Comparison of ENCODE assay signal across 8 cellular contexts in the genomic region with DNA sequence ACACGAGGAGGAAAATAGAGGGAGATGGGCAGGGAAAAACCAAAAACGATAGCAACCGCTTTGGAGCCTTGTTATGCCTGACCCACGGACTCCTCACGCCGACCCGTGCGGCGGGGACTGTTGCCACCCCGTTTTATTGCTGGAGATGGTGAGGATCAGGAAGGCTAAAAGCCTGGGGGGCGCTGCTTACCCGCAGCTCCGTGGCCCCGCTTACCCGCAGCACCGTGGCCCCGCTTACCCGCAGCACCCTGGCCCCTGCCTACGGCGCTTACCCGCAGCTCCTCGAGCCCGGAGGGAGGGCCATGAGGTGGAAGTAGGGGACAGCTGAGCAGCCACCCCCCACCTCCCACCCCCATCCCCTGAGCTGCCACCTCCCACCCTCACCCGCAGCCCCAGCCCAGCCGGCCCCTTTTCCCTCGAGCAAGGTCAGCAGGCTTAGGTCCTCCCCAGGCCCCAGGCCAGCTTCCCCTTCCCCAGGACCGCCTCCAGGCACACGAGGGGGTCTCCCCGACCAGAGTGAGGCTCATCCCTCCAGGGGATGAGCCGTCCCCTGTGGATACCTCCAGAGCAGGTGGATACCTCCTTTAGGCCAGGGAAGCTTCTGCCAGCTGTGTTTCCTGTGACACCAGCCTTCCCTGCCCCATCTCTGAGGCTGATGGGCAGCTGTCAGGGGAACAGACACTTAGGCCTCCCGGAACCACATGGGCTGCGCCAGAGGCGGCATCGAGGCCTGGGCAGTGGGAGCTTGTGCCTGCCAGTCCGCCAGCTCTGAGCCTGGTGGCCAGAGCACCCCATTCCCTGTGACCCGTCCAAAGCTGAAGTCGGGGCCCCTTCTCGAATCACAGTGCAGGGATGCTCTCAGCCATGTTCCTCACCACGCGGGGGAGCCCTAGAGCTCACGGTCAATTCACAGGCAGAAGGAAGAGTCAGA.
DNase-seq lines count a peak whose midpoint lies in the region; ATAC-seq and TF ChIP-seq lines count a peak whose summit lies in the region.

No MANE protein-coding gene starts in this region.

- H3K9ac ChIP-seq in Loucy (ENCODE audit: low read depth, low read length, poor library complexity, severe bottlenecking) (no peak overlapping the region), colonic mucosa (ENCODE audit: low read depth in 2 of 2, low read length in 2 of 2) (no peak overlapping the region)

- no peaks in the 10 kb centered on the region for H3K9me3 Mint-ChIP-seq in stimulated activated effector memory CD8-positive, alpha-beta T cell treated with anti-CD3 and anti-CD28 coated beads, Interleukin-12 subunit alpha, Interleukin-12 subunit beta, amount 100 ng/mL, for 72 hours

- H3K4me3 Mint-ChIP-seq in stimulated activated effector memory CD8-positive, alpha-beta T cell treated with anti-CD3 and anti-CD28 coated beads, Interleukin-12 subunit alpha, Interleukin-12 subunit beta, amount 100 ng/mL, for 72 hours: peak overlapping the region; percentile 45

- H3K27me3 ChIP-seq in Loucy (ENCODE audit: insufficient read depth, low read length, poor library complexity, severe bottlenecking): no peaks in the 10 kb centered on the region
- peaks cover 39% of the 10 kb centered on the region for H3K27me3 ChIP-seq in colonic mucosa
- H3K27me3 ChIP-seq in muscle layer of duodenum (ENCODE audit: low read depth, low read length): peaks cover 27% of the 10 kb centered on the region

- H2AFZ ChIP-seq in Loucy (ENCODE audit: low read length): 0 out of 2 replicates have a peak overlapping the region, but pooled peaks have one; percentile 77

- H3K9me3 ChIP-seq in Loucy (ENCODE audit: insufficient read depth, low read depth, low read length) (no peaks in the 10 kb centered on the region), colonic mucosa (no peaks in the 10 kb centered on the region), muscle layer of duodenum (ENCODE audit: control insufficient read depth in 1 of 2, low read length in 2 of 2) (no peaks in the 10 kb centered on the region)

- H3K4me1 Mint-ChIP-seq in stimulated activated effector memory CD8-positive, alpha-beta T cell treated with anti-CD3 and anti-CD28 coated beads, Interleukin-12 subunit alpha, Interleukin-12 subunit beta, amount 100 ng/mL, for 72 hours: peaks cover 22% of the 10 kb centered on the region

- DNase-seq in EL: peak; percentile 53
- DNase-seq in activated CD4-positive, alpha-beta T cell treated with anti-CD3 and anti-CD28 coated beads for 4 hours: peak; percentile 73 to 83
- peak; percentile 81 for DNase-seq in colonic mucosa
- DNase-seq in stimulated activated effector memory CD8-positive, alpha-beta T cell treated with anti-CD3 and anti-CD28 coated beads, Interleukin-12 subunit alpha, Interleukin-12 subunit beta, amount 100 ng/mL, for 72 hours (ENCODE audit: low spot score in 2 of 2): peak; percentile 70 to 88
- no peak for DNase-seq in midbrain (lab: John Stamatoyannopoulos, UW)

- H3K4me1 ChIP-seq in Loucy (ENCODE audit: insufficient read depth, low read length, poor library complexity, severe bottlenecking) (peaks cover 15% of the 10 kb centered on the region), colonic mucosa (no peaks in the 10 kb centered on the region), muscle layer of duodenum (ENCODE audit: control insufficient read depth in 1 of 2, insufficient read depth in 2 of 2, low read length in 2 of 2) (peaks cover 0 to 17% of the 10 kb centered on the region in 2 donors)

- peak overlapping the region; percentile 66 for H3K4me2 ChIP-seq in Loucy (ENCODE audit: low read depth, low read length, poor library complexity, severe bottlenecking)

- peak; percentile 74 for ATAC-seq in stimulated activated effector memory CD8-positive, alpha-beta T cell treated with anti-CD3 and anti-CD28 coated beads, Interleukin-12 subunit alpha, Interleukin-12 subunit beta, amount 100 ng/mL, for 72 hours
- no peak for ATAC-seq in GM19397 (IDR thresholded peaks at IDR 0.05; ENCODE audit: unreplicated experiment)

- H3K9me2 ChIP-seq in Loucy (replicated peaks; ENCODE audit: low read depth, low read length): no peaks in the 10 kb centered on the region

- intact Hi-C loops in colonic mucosa (cut with DNase I): loop anchor here (2.0 kb wide), 1 partner anchor 75 kb away; no protein-coding TSS in a partner anchor

- peak overlapping the region; percentile 27 for H3K27ac Mint-ChIP-seq in stimulated activated effector memory CD8-positive, alpha-beta T cell treated with anti-CD3 and anti-CD28 coated beads, Interleukin-12 subunit alpha, Interleukin-12 subunit beta, amount 100 ng/mL, for 72 hours

- no peaks in the 10 kb centered on the region for H3K36me3 ChIP-seq in Loucy (ENCODE audit: insufficient read depth, low read length)
- H3K36me3 ChIP-seq in colonic mucosa: no peaks in the 10 kb centered on the region
- H3K36me3 ChIP-seq in muscle layer of duodenum (ENCODE audit: control insufficient read depth in 1 of 2, insufficient read depth in 2 of 2, low read length in 2 of 2): no peaks in the 10 kb centered on the region

- TF ChIP-seq CTCF in Loucy (conservative IDR thresholded peaks at IDR 0.05; ENCODE audit: low read length) (peak; percentile 81), colonic mucosa (IDR thresholded peaks at IDR 0.05) (peak; percentile 65)

- no peak overlapping the region for H3K4me3 ChIP-seq in Loucy (ENCODE audit: low read length, poor library complexity, severe bottlenecking)
- no peak overlapping the region for H3K4me3 ChIP-seq in colonic mucosa
- H3K4me3 ChIP-seq in muscle layer of duodenum (ENCODE audit: low read depth in 1 of 2, low read length in 2 of 2): peak overlapping the region; percentile 16 to 55

- no peaks in the 10 kb centered on the region for H3K36me3 Mint-ChIP-seq in stimulated activated effector memory CD8-positive, alpha-beta T cell treated with anti-CD3 and anti-CD28 coated beads, Interleukin-12 subunit alpha, Interleukin-12 subunit beta, amount 100 ng/mL, for 72 hours

- H3K27ac ChIP-seq in colonic mucosa (no peak overlapping the region), muscle layer of duodenum (ENCODE audit: low read length) (no peak overlapping the region)

- no peaks in the 10 kb centered on the region for H4K20me1 ChIP-seq in Loucy (ENCODE audit: insufficient read depth, low read length, poor library complexity, severe bottlenecking)

- H3F3A ChIP-seq in Loucy (ENCODE audit: low read depth): no peaks in the 10 kb centered on the region

- no peaks in the 10 kb centered on the region for H3K79me2 ChIP-seq in Loucy (ENCODE audit: insufficient read depth, low read length)

Comparison
In these comparisons a context has a peak if more than half of its experiments do, and no peak if none do; other contexts are left out.
1. H3K4me3 ChIP-seq: peak in muscle layer of duodenum (2 of 2); none in Loucy (single experiment) and colonic mucosa (single experiment).